3 cellular contexts compared by ENCODE assay signal in the genomic region with DNA sequence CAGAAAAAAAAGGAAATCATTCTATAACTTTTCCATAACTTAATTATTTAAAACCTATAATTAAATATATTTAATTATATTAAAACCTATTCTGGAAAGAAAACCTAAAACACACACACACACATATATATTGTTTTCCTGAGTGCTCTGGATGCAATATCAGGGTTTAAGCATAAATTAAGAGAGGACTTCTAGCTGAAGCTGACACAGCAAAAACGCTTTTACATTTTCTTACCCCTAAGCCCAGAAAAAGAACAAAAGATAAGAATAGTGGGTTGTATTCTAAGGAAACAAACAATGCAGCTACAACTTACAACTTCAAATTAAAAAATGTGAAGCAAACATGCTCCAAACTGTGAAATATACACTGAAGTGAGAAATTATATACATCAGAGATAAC.
TF ChIP-seq lines count a peak whose summit lies in the region.

No MANE protein-coding gene starts in this region.

TF ChIP-seq in HepG2, 621 proteins besides CTCF, POLR2A, EP300 and RAD21:
- TF ChIP-seq MAFK (conservative IDR thresholded peaks at IDR 0.05 in 1 of 2, IDR thresholded peaks at IDR 0.05 in 1 of 2; ENCODE audit: low read length in 2 of 2) (peak; percentile 54 to 75), HNRNPLL (IDR thresholded peaks at IDR 0.05; ENCODE audit: low read depth, low read length, poor library complexity, severe bottlenecking) (no peak), ATF4 (CRISPR knock-in tag; IDR thresholded peaks at IDR 0.05) (no peak), RORA (CRISPR knock-in tag; IDR thresholded peaks at IDR 0.05) (no peak), NR2C2 (CRISPR knock-in tag; IDR thresholded peaks at IDR 0.05; ENCODE audit: borderline replicate concordance) (no peak), ZNF3 (CRISPR knock-in tag; IDR thresholded peaks at IDR 0.05) (no peak), FOXP1 (IDR thresholded peaks at IDR 0.05) (no peak), FOXP1 (CRISPR knock-in tag; IDR thresholded peaks at IDR 0.05) (no peak), ZBTB38 (CRISPR knock-in tag; IDR thresholded peaks at IDR 0.05) (no peak), CAMTA2 (CRISPR knock-in tag; IDR thresholded peaks at IDR 0.05; ENCODE audit: borderline replicate concordance) (no peak), ZNF484 (CRISPR knock-in tag; IDR thresholded peaks at IDR 0.05; ENCODE audit: borderline replicate concordance, low read depth) (no peak), ZNF629 (CRISPR knock-in tag; conservative IDR thresholded peaks at IDR 0.05) (no peak), ZNF674 (CRISPR knock-in tag; IDR thresholded peaks at IDR 0.05; ENCODE audit: low read depth) (no peak), MAFF (IDR thresholded peaks at IDR 0.05; ENCODE audit: low read depth, low read length) (peak; percentile 45; the same call in 1 of the 2 replicates), MEIS2 (CRISPR knock-in tag; IDR thresholded peaks at IDR 0.05) (no peak)

TF ChIP-seq in IMR-90, 13 proteins besides CTCF, POLR2A, EP300 and RAD21:
- TF ChIP-seq BHLHE40 (IDR thresholded peaks at IDR 0.05; ENCODE audit: low read depth, low read length), result no peak
- peak; percentile 55; the same call in 1 of the 2 replicates for TF ChIP-seq MAFK (IDR thresholded peaks at IDR 0.05; ENCODE audit: low read depth, low read length)

TF ChIP-seq in K562, 482 proteins besides CTCF, POLR2A, EP300 and RAD21:
- no peak for TF ChIP-seq WHSC1 (IDR thresholded peaks at IDR 0.05; ENCODE audit: low read length)
- TF ChIP-seq CXXC5 (CRISPR knock-in tag; IDR thresholded peaks at IDR 0.05), result no peak
- 0 out of 2 replicates have a peak, but pooled peaks have one; percentile 22 for TF ChIP-seq C11orf30 (IDR thresholded peaks at IDR 0.05; ENCODE audit: low read depth)
- no peak for TF ChIP-seq NFIC (IDR thresholded peaks at IDR 0.05)
- peak; percentile 15; the same call in 1 of the 2 replicates for TF ChIP-seq ZNF316 (IDR thresholded peaks at IDR 0.05)
- no peak for TF ChIP-seq NRF1 (conservative IDR thresholded peaks at IDR 0.05 in 1 of 2, IDR thresholded peaks at IDR 0.05 in 1 of 2)
- no peak for TF ChIP-seq ZBTB8A (IDR thresholded peaks at IDR 0.05; ENCODE audit: partially characterized antibody)
- TF ChIP-seq MAFG (tag; conservative IDR thresholded peaks at IDR 0.05), result peak; percentile 26; the same call in 1 of the 2 replicates
